Comparison of ENCODE assay signal across 20 cellular contexts in the genomic region with DNA sequence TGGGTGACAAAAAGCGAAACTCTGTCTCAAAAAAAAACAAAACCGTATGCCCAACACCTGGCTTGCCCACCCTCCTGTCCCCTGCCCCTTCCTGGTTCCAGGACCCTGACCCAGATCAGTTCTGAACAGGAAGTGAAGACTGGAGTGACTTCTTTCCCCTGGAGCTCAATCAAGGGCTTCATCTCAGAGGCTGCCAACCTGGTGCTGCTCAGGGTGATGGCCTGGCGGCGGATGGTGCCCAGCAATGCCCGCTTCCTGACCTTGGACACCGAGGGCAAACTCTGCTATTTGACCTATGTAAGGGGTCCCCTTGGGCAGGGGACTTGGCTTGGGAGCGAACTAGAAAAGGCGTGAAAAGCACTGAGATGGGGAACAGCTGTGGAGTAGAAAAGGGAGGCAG. TPM values are rescaled to one million over a fixed set of nuclear protein-coding genes. Genes with fewer than 3 reads are reported as not detected.
"Had no signal": no experiment of that assay in that cellular context is flagged by ENCODE, and none has a peak within 500 bp of the region (broad histone marks: within the 10 kb centered on the region; RNA-seq: fewer than 3 reads in every experiment).

No MANE protein-coding gene starts in this region.

- H3K4me3 ChIP-seq: cardiac muscle cell, hepatocyte, left lung, prostate gland, upper lobe of left lung had no signal

- H3K9me3 ChIP-seq: prostate gland had no signal

- H3K4me1 Mint-ChIP-seq: activated CD4-positive, alpha-beta T cell treated with anti-CD3 and anti-CD28 coated beads, Interleukin-2, amount 10 ng/mL, durations not matched to agents 24 days and 14 days had no signal

- H3K27me3 Mint-ChIP-seq: activated B cell treated with CpG ODN at 0.5 μM for 24 hours; naive thymus-derived CD8-positive, alpha-beta T cell; stimulated activated naive CD8-positive, alpha-beta T cell treated with anti-CD3 and anti-CD28 coated beads, Interleukin-15, amount 100 ng/mL, for 72 hours; T-helper 17 cell had no signal

- H3K27ac Mint-ChIP-seq: activated B cell treated with CpG ODN at 0.5 μM for 24 hours; activated CD4-positive, alpha-beta T cell treated with anti-CD3 and anti-CD28 coated beads, Interleukin-2, amount 10 ng/mL, durations not matched to agents 24 days and 14 days; activated naive CD4-positive, alpha-beta T cell treated with anti-CD3 and anti-CD28 coated beads, Interleukin-2, amount 10 ng/mL, durations not matched to agents 7 days and 5 days; activated T-helper 2 cell treated with anti-CD3 and anti-CD28 coated beads, Interferon-gamma antibody, Interleukin-2, Interleukin-4, amounts not matched to agents 10 μg/mL and 5 μg/mL and 100 μg/mL, durations not matched to agents 14 hours and 24 hours and 36 hours; T-helper 17 cell had no signal

- H3K4me2 ChIP-seq: hepatocyte had no signal

- H3K36me3 Mint-ChIP-seq: activated naive CD4-positive, alpha-beta T cell treated with anti-CD3 and anti-CD28 coated beads, Interleukin-2, amount 10 ng/mL, durations not matched to agents 7 days and 5 days; naive thymus-derived CD8-positive, alpha-beta T cell had no signal

- FAIRE-seq: keratinocyte, small intestine had no signal

- H3K27ac ChIP-seq: cardiac muscle cell, hepatocyte, prostate gland had no signal

- DNase-seq: activated B cell treated with CpG ODN at 0.5 μM for 24 hours; activated CD4-positive, alpha-beta T cell treated with anti-CD3 and anti-CD28 coated beads, Interleukin-2, amount 10 ng/mL, durations not matched to agents 24 days and 14 days; activated naive CD4-positive, alpha-beta T cell treated with anti-CD3 and anti-CD28 coated beads, Interleukin-2, amount 10 ng/mL, durations not matched to agents 7 days and 5 days; erythroblast; left lung; nucleus accumbens; small intestine; stimulated activated CD4-positive, alpha-beta T cell treated with anti-CD3 and anti-CD28 coated beads, Interleukin-4, amount 100 ng/mL, for 4 hours; stimulated activated CD8-positive, alpha-beta memory T cell treated with anti-CD3 and anti-CD28 coated beads, Interleukin-4, amount 100 ng/mL, for 48 hours; stimulated activated naive CD8-positive, alpha-beta T cell treated with anti-CD3 and anti-CD28 coated beads, Interleukin-15, amount 100 ng/mL, for 72 hours; T-helper 17 cell; upper lobe of left lung had no signal

- ATAC-seq: left lung; naive thymus-derived CD8-positive, alpha-beta T cell; right cardiac atrium; stimulated activated naive CD8-positive, alpha-beta T cell treated with anti-CD3 and anti-CD28 coated beads, Interleukin-15, amount 100 ng/mL, for 72 hours; T-helper 17 cell had no signal

- H3K27me3 ChIP-seq: cardiac muscle cell, hepatocyte, left lung, upper lobe of left lung had no signal

- H3K4me3 Mint-ChIP-seq: activated B cell treated with CpG ODN at 0.5 μM for 24 hours; activated CD4-positive, alpha-beta T cell treated with anti-CD3 and anti-CD28 coated beads, Interleukin-2, amount 10 ng/mL, durations not matched to agents 24 days and 14 days; activated naive CD4-positive, alpha-beta T cell treated with anti-CD3 and anti-CD28 coated beads, Interleukin-2, amount 10 ng/mL, durations not matched to agents 7 days and 5 days; naive thymus-derived CD8-positive, alpha-beta T cell; stimulated activated naive CD8-positive, alpha-beta T cell treated with anti-CD3 and anti-CD28 coated beads, Interleukin-15, amount 100 ng/mL, for 72 hours; T-helper 17 cell had no signal

- H3K36me3 ChIP-seq: cardiac muscle cell, left lung, prostate gland, upper lobe of left lung had no signal

- H3K4me1 ChIP-seq: prostate gland had no signal

- H3K9me3 Mint-ChIP-seq: activated B cell treated with CpG ODN at 0.5 μM for 24 hours; activated CD4-positive, alpha-beta T cell treated with anti-CD3 and anti-CD28 coated beads, Interleukin-2, amount 10 ng/mL, durations not matched to agents 24 days and 14 days; activated naive CD4-positive, alpha-beta T cell treated with anti-CD3 and anti-CD28 coated beads, Interleukin-2, amount 10 ng/mL, durations not matched to agents 7 days and 5 days; activated T-helper 2 cell treated with anti-CD3 and anti-CD28 coated beads, Interferon-gamma antibody, Interleukin-2, Interleukin-4, amounts not matched to agents 10 μg/mL and 5 μg/mL and 100 μg/mL, durations not matched to agents 14 hours and 24 hours and 36 hours had no signal

RNA-seq across cellular contexts. Expression of a gene that starts 5.9 kb away (rescaled TPM):
- total RNA-seq: activated B cell treated with CpG ODN at 0.5 μM for 24 hours; activated CD4-positive, alpha-beta T cell treated with anti-CD3 and anti-CD28 coated beads, Interleukin-2, amount 10 ng/mL, durations not matched to agents 24 days and 14 days; activated T-helper 2 cell treated with anti-CD3 and anti-CD28 coated beads, Interferon-gamma antibody, Interleukin-2, Interleukin-4, amounts not matched to agents 10 μg/mL and 5 μg/mL and 100 μg/mL, durations not matched to agents 14 hours and 24 hours and 36 hours; naive thymus-derived CD8-positive, alpha-beta T cell; right cardiac atrium; T-helper 17 cell had no signal
- polyA plus RNA-seq: keratinocyte; naive thymus-derived CD8-positive, alpha-beta T cell had no signal

RNA-seq across cellular contexts. Expression of a gene that starts 56.3 kb away (rescaled TPM):
- total RNA-seq: activated CD4-positive, alpha-beta T cell treated with anti-CD3 and anti-CD28 coated beads, Interleukin-2, amount 10 ng/mL, durations not matched to agents 24 days and 14 days; activated T-helper 2 cell treated with anti-CD3 and anti-CD28 coated beads, Interferon-gamma antibody, Interleukin-2, Interleukin-4, amounts not matched to agents 10 μg/mL and 5 μg/mL and 100 μg/mL, durations not matched to agents 14 hours and 24 hours and 36 hours; naive thymus-derived CD8-positive, alpha-beta T cell; right cardiac atrium; temporal lobe had no signal
- polyA plus RNA-seq: keratinocyte had no signal
